11 cellular contexts compared by ENCODE assay signal in the genomic region with DNA sequence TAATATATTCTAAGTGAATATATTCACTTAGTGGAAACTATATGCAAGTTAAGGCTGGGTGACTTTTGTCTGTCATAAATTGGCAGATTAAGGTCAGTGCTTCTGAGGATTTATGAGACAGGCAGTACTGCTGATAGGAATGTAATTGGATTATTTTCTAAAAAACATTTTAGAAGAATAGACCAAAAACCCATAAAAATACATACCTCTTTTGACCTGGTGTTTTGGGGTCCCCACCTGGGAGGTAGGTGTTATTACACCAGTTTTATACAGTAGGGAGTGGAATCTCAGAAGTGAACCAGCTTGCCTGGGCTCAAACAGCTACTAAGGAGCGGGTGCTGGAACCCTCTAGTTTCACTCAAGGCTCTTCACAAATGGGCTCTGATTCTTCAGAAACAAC. TPM values are rescaled to one million over a fixed set of nuclear protein-coding genes. Genes with fewer than 3 reads are reported as not detected.
DNase-seq lines count a peak whose midpoint lies in the region; ATAC-seq and TF ChIP-seq lines count a peak whose summit lies in the region.
"Had no signal": no experiment of that assay in that cellular context is flagged by ENCODE, and none has a peak within 500 bp of the region (broad histone marks: within the 10 kb centered on the region; RNA-seq: fewer than 3 reads in every experiment).

No MANE protein-coding gene starts in this region.

- no peaks in the 10 kb centered on the region for H3K27me3 ChIP-seq in upper lobe of right lung

- no peak overlapping the region for H3K27ac Mint-ChIP-seq in stimulated activated naive CD8-positive, alpha-beta T cell treated with anti-CD3 and anti-CD28 coated beads, Interleukin-15, amount 100 ng/mL, for 72 hours
- H3K27ac Mint-ChIP-seq in endothelial cell (ENCODE audit: unreplicated experiment), result no peak overlapping the region

- ATAC-seq in stimulated activated naive CD8-positive, alpha-beta T cell treated with anti-CD3 and anti-CD28 coated beads, Interleukin-15, amount 100 ng/mL, for 72 hours, result peak; percentile 76
- no peak for ATAC-seq in stimulated activated naive CD8-positive, alpha-beta T cell treated with anti-CD3 and anti-CD28 coated beads, Interleukin-15, Interleukin-2, amounts not matched to agents 100 U/mL and 50 U/mL, for 24 hours
- ATAC-seq in upper lobe of right lung, result no peak
- no peak for ATAC-seq in GM19467 (IDR thresholded peaks at IDR 0.05; ENCODE audit: unreplicated experiment)
- ATAC-seq: lower lobe of right lung had no signal

- H3K36me3 ChIP-seq in upper lobe of right lung, result peaks cover 80% of the 10 kb centered on the region

- H3K4me1 ChIP-seq in upper lobe of right lung, result no peaks in the 10 kb centered on the region
- H3K4me1 ChIP-seq: lower lobe of right lung had no signal

- no peaks in the 10 kb centered on the region for H3K4me1 Mint-ChIP-seq in stimulated activated naive CD8-positive, alpha-beta T cell treated with anti-CD3 and anti-CD28 coated beads, Interleukin-15, amount 100 ng/mL, for 72 hours
- H3K4me1 Mint-ChIP-seq in endothelial cell (ENCODE audit: unreplicated experiment), result peaks cover 5% of the 10 kb centered on the region

- no peaks in the 10 kb centered on the region for H3K27me3 Mint-ChIP-seq in stimulated activated naive CD8-positive, alpha-beta T cell treated with anti-CD3 and anti-CD28 coated beads, Interleukin-15, amount 100 ng/mL, for 72 hours
- H3K27me3 Mint-ChIP-seq in endothelial cell (ENCODE audit: unreplicated experiment), result peaks cover 1% of the 10 kb centered on the region

- H3K4me3 Mint-ChIP-seq in stimulated activated naive CD8-positive, alpha-beta T cell treated with anti-CD3 and anti-CD28 coated beads, Interleukin-15, amount 100 ng/mL, for 72 hours, result no peak overlapping the region
- H3K4me3 Mint-ChIP-seq in endothelial cell (ENCODE audit: unreplicated experiment), result no peak overlapping the region

- TF ChIP-seq CTCF in endothelial cell (IDR thresholded peaks at IDR 0.05; ENCODE audit: unreplicated experiment) (peak; percentile 44), upper lobe of right lung (IDR thresholded peaks at IDR 0.05) (peak; percentile 15)

- no peak overlapping the region for H3K4me3 ChIP-seq in upper lobe of right lung
- H3K4me3 ChIP-seq: lower lobe of right lung had no signal

- peaks cover 20% of the 10 kb centered on the region for H3K36me3 Mint-ChIP-seq in endothelial cell (ENCODE audit: low read depth, unreplicated experiment)

- DNase-seq in stimulated activated naive CD8-positive, alpha-beta T cell treated with anti-CD3 and anti-CD28 coated beads, Interleukin-15, amount 100 ng/mL, for 72 hours, result no peak
- DNase-seq in stimulated activated naive CD8-positive, alpha-beta T cell treated with anti-CD3 and anti-CD28 coated beads, Interleukin-15, Interleukin-2, amounts not matched to agents 100 U/mL and 50 U/mL, for 24 hours, result no peak
- DNase-seq in NCI-H82 (lab: John Stamatoyannopoulos, UW) (peak; percentile 58), endothelial cell (ENCODE audit: low spot score) (no peak), upper lobe of right lung (no peak), medulla oblongata (ENCODE audit: extremely low spot score) (no peak), NCI-H226 (no peak)
- DNase-seq: GDM1, lower lobe of right lung, NCI-H2029 had no signal

- H3K9me3 ChIP-seq in upper lobe of right lung, result no peaks in the 10 kb centered on the region
- H3K9me3 ChIP-seq: lower lobe of right lung had no signal

- no peak overlapping the region for H3K27ac ChIP-seq in upper lobe of right lung
- H3K27ac ChIP-seq: lower lobe of right lung had no signal

- intact Hi-C loops in upper lobe of right lung (cut with DNase I), result no loop called here

- H3K9me3 Mint-ChIP-seq in stimulated activated naive CD8-positive, alpha-beta T cell treated with anti-CD3 and anti-CD28 coated beads, Interleukin-15, amount 100 ng/mL, for 72 hours, result no peaks in the 10 kb centered on the region
- H3K9me3 Mint-ChIP-seq in endothelial cell (ENCODE audit: unreplicated experiment), result no peaks in the 10 kb centered on the region

RNA-seq across cellular contexts. Expression of a gene that starts 25.3 kb away (rescaled TPM):
- 23.1 TPM for total RNA-seq in endothelial cell (ENCODE audit: unreplicated experiment)
- 26.4 TPM for total RNA-seq in upper lobe of right lung
